8 cellular contexts compared by ENCODE assay signal in the genomic region with DNA sequence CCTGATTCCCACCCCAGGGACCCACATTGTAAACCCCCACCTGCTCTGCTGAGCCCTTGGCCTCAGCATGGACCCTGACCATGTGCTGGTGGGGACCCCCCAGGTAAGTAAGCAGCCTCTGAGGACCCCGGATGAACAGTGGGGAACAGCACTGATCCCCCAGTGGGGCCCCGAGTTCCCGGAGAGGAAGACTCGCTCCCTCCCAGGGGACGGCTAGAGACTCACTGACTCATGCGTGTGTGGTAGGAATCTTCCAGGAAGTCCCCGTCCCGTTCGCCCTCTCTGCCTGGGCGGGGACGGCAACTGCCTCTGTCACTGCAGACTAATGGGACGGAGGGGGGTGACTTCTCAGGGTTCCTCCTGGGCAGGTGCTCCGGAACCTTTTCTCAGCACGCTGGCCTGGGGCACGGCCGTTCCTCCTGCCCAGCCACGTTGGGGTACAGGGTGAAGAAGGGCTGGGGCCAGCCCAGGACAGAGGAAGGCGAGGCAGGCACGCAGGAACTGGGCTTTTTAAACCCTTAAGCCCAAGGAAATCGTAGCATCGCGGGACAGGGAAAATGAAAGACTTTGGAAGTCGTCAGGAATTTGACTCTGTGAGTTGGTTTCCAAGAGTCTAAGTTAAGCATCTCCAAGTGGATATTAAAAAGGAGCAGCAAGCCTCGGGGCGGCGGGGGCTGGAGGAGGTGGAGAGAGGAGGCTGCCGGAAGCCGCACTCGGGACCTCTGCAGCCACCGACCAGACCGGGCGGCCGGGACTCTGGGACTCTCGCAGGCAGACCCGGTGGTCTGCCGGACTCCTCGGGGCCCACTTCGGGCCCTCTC.
DNase-seq lines count a peak whose midpoint lies in the region; TF ChIP-seq lines count a peak whose summit lies in the region.

No MANE protein-coding gene starts in this region.

- in situ Hi-C loops in astrocyte of the cerebellum (cut with HindIII; ENCODE audit: low sequenced_read_pairs), result loop anchor here (10.0 kb wide), 1 partner anchor 125 kb away; no protein-coding TSS in a partner anchor

- peaks cover 44% of the 10 kb centered on the region for H3F3A ChIP-seq in SK-N-SH (replicated peaks; ENCODE audit: insufficient read depth)

- H3K4me3 ChIP-seq in CD8-positive, alpha-beta memory T cell (ENCODE audit: low read length), result peak overlapping the region; percentile 49
- H3K4me3 ChIP-seq in HEK293 (ENCODE audit: low read depth, low read length) (peak overlapping the region; percentile 18), SK-N-SH (ENCODE audit: low read depth in 2 of 2, low read length in 1 of 2) (peak overlapping the region; percentile 12 to 53; a peak in 3 of 4 replicates), astrocyte of the cerebellum (ENCODE audit: low read depth, low read length) (peak overlapping the region; percentile 16)

- H3K9ac ChIP-seq in SK-N-SH, result peak overlapping the region; percentile 62

- H3K27me3 Mint-ChIP-seq in CD8-positive, alpha-beta memory T cell, result peaks cover 0 to 5% of the 10 kb centered on the region in 2 donors

- peak in 1 of 2 experiments; percentile 58; a peak in 1 of 4 replicates for TF ChIP-seq EP300 in SK-N-SH (IDR thresholded peaks at IDR 0.05; ENCODE audit: borderline replicate concordance in 1 of 2, low read depth in 1 of 2, low read length in 1 of 2)

- H3K9me3 ChIP-seq in CD8-positive, alpha-beta memory T cell (ENCODE audit: low read length), result no peaks in the 10 kb centered on the region
- H3K9me3 ChIP-seq in HEK293 (ENCODE audit: control insufficient read depth, insufficient read depth, low read depth, low read length) (no peaks in the 10 kb centered on the region), SK-N-SH (no peaks in the 10 kb centered on the region)

- peak overlapping the region; percentile 76 for H3K4me2 ChIP-seq in SK-N-SH

- TF ChIP-seq CTCF in HEK293 (tag by site-specific recombination; IDR thresholded peaks at IDR 0.05) (no peak), SK-N-SH (IDR thresholded peaks at IDR 0.05) (no peak), astrocyte of the cerebellum (IDR thresholded peaks at IDR 0.05; ENCODE audit: low read depth, low read length, missing control alignments) (no peak)

- H3K36me3 Mint-ChIP-seq in CD8-positive, alpha-beta memory T cell, result no peaks in the 10 kb centered on the region

- POLR2A ChIA-PET in CD8-positive, alpha-beta memory T cell (lab: Charles Lee), result no interaction called here
- POLR2A ChIA-PET in HEK293 (lab: Yijun Ruan, JAX), result interaction anchor here (0.6 kb wide), 1 partner anchor 43 kb away, joined by 8 read pairs; no protein-coding TSS in a partner anchor
- POLR2A ChIA-PET in SK-N-SH (lab: Yijun Ruan, JAX), result no interaction called here

- no peak for TF ChIP-seq RAD21 in SK-N-SH (IDR thresholded peaks at IDR 0.05; ENCODE audit: low read length)

- peaks cover 43% of the 10 kb centered on the region for H3K79me2 ChIP-seq in SK-N-SH (ENCODE audit: insufficient read depth)

- no peaks in the 10 kb centered on the region for H3K9me3 Mint-ChIP-seq in CD8-positive, alpha-beta memory T cell

- CTCF ChIA-PET in CD8-positive, alpha-beta memory T cell (lab: Charles Lee), result no interaction called here
- CTCF ChIA-PET in HEK293 (lab: Yijun Ruan, JAX), result no interaction called here
- CTCF ChIA-PET in SK-N-SH (lab: Yijun Ruan, JAX), result interaction anchor here (4.5 kb wide), 1 partner anchor 13 kb away, joined by 24 read pairs; no protein-coding TSS in a partner anchor

- H3K4me1 Mint-ChIP-seq in CD8-positive, alpha-beta memory T cell, result peaks cover 22 to 32% (median 23%) of the 10 kb centered on the region in 3 donors

- no peaks in the 10 kb centered on the region for H4K20me1 ChIP-seq in SK-N-SH (ENCODE audit: insufficient read depth)

- 51% methylated on average over 32 of the region's 38 CpGs for WGBS in SK-N-SH (ENCODE audit: low lambda C conversion rate)

- no peaks in the 10 kb centered on the region for H3K27me3 ChIP-seq in CD8-positive, alpha-beta memory T cell (ENCODE audit: insufficient read depth, low read length, poor library complexity, severe bottlenecking)
- H3K27me3 ChIP-seq in SK-N-SH (ENCODE audit: insufficient read depth), result no peaks in the 10 kb centered on the region

- H3K9me2 ChIP-seq in SK-N-SH, result no peaks in the 10 kb centered on the region

- H3K36me3 ChIP-seq in CD8-positive, alpha-beta memory T cell (ENCODE audit: insufficient read depth, low read length), result no peaks in the 10 kb centered on the region
- H3K36me3 ChIP-seq in HEK293 (ENCODE audit: control insufficient read depth in 2 of 2, insufficient read depth in 1 of 2, low read length in 2 of 2) (no peaks in the 10 kb centered on the region), SK-N-SH (replicated peaks in 1 of 2; ENCODE audit: control insufficient read depth in 1 of 2, insufficient read depth in 2 of 2, low read length in 1 of 2) (no peaks in the 10 kb centered on the region)

- peaks cover 24% of the 10 kb centered on the region for H3K4me1 ChIP-seq in CD8-positive, alpha-beta memory T cell (ENCODE audit: insufficient read depth, low read length)
- H3K4me1 ChIP-seq in HEK293 (ENCODE audit: control insufficient read depth, insufficient read depth, low read length) (peaks cover 8% of the 10 kb centered on the region; the same call in 1 of the 2 replicates), SK-N-SH (ENCODE audit: control insufficient read depth in 1 of 2, insufficient read depth in 2 of 2, low read depth in 1 of 2, low read length in 1 of 2) (peaks cover 72 to 74% of the 10 kb centered on the region in 2 experiments)

- peak overlapping the region in 5 of 8 donors; percentile 21 to 79 (median 78) for H3K27ac Mint-ChIP-seq in CD8-positive, alpha-beta memory T cell

- DNase-seq in CD8-positive, alpha-beta memory T cell, result peak in 4 of 5 donors; percentile 22 to 72 (median 36)
- peak; percentile 43 for DNase-seq in SK-N-SH
- no peak for DNase-seq in astrocyte of the cerebellum (ENCODE audit: low read depth)
- peak; percentile 96 for DNase-seq in islet precursor cell
- peak; percentile 41 to 46 for DNase-seq in stimulated activated CD4-positive, alpha-beta T cell treated with anti-CD3 and anti-CD28 coated beads, Interleukin-1b, Interleukin-23, amount 100 ng/mL, for 1 hour (ENCODE audit: low read depth in 2 of 2)
- DNase-seq in NCI-H82 treated with DMSO at 0.1 percent for 48 hours (lab: John Stamatoyannopoulos, UW; ENCODE audit: unreplicated experiment), result no peak
- DNase-seq in NCI-H1092 (lab: John Stamatoyannopoulos, UW), result no peak

- peak overlapping the region in 6 of 7 donors; percentile 58 to 83 (median 79) for H3K4me3 Mint-ChIP-seq in CD8-positive, alpha-beta memory T cell

- H2AFZ ChIP-seq in SK-N-SH (ENCODE audit: low read depth), result peak overlapping the region; percentile 54; the same call in 1 of the 2 replicates

- peak overlapping the region; percentile 60 for H3K27ac ChIP-seq in CD8-positive, alpha-beta memory T cell (ENCODE audit: low read depth, low read length)
- H3K27ac ChIP-seq in HEK293 (ENCODE audit: extremely low read depth, low read depth, low read length), result peak overlapping the region; percentile 26; the same call in 1 of the 2 replicates
- H3K27ac ChIP-seq in SK-N-SH (ENCODE audit: low read depth in 2 of 2, low read length in 1 of 2), result peak overlapping the region; percentile 48 to 81

TF ChIP-seq in HEK293, 187 proteins besides CTCF, POLR2A, EP300 and RAD21 (continues in another document):
- TF ChIP-seq SP7 (tag by site-specific recombination; IDR thresholded peaks at IDR 0.05) (peak; percentile 58; the same call in 1 of the 2 replicates), ZNF558 (tag by site-specific recombination; IDR thresholded peaks at IDR 0.05) (no peak), ZBTB48 (tag by site-specific recombination; IDR thresholded peaks at IDR 0.05) (peak; percentile 64; the same call in 1 of the 2 replicates), ZIC2 (tag by site-specific recombination; IDR thresholded peaks at IDR 0.05) (peak; percentile 86), IKZF3 (tag by site-specific recombination; IDR thresholded peaks at IDR 0.05) (peak; percentile 44)
- TF ChIP-seq, protein P1, sequence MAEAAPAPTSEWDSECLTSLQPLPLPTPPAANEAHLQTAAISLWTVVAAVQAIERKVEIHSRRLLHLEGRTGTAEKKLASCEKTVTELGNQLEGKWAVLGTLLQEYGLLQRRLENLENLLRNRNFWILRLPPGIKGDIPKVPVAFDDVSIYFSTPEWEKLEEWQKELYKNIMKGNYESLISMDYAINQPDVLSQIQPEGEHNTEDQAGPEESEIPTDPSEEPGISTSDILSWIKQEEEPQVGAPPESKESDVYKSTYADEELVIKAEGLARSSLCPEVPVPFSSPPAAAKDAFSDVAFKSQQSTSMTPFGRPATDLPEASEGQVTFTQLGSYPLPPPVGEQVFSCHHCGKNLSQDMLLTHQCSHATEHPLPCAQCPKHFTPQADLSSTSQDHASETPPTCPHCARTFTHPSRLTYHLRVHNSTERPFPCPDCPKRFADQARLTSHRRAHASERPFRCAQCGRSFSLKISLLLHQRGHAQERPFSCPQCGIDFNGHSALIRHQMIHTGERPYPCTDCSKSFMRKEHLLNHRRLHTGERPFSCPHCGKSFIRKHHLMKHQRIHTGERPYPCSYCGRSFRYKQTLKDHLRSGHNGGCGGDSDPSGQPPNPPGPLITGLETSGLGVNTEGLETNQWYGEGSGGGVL (tag by site-specific recombination; IDR thresholded peaks at IDR 0.05), result peak; percentile 68; the same call in 1 of the 2 replicates

TF ChIP-seq in SK-N-SH, 30 proteins besides CTCF, POLR2A, EP300 and RAD21 (continues in another document):
- TF ChIP-seq ELF1 (IDR thresholded peaks at IDR 0.05), result peak; percentile 76
- TF ChIP-seq, protein P2, sequence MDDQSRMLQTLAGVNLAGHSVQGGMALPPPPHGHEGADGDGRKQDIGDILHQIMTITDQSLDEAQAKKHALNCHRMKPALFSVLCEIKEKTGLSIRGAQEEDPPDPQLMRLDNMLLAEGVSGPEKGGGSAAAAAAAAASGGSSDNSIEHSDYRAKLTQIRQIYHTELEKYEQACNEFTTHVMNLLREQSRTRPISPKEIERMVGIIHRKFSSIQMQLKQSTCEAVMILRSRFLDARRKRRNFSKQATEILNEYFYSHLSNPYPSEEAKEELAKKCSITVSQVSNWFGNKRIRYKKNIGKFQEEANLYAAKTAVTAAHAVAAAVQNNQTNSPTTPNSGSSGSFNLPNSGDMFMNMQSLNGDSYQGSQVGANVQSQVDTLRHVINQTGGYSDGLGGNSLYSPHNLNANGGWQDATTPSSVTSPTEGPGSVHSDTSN (IDR thresholded peaks at IDR 0.05), result peak; percentile 36; the same call in 1 of the 2 replicates
- TF ChIP-seq TAF1 (IDR thresholded peaks at IDR 0.05; ENCODE audit: borderline replicate concordance, low read depth, low read length), result 0 out of 2 replicates have a peak, but pooled peaks have one; percentile 31
- TF ChIP-seq EZH2phosphoT487 (IDR thresholded peaks at IDR 0.05; ENCODE audit: borderline replicate concordance, low read depth), result no peak
- no peak for TF ChIP-seq GABPA (IDR thresholded peaks at IDR 0.05; ENCODE audit: low read depth)

Comparison
In these comparisons a context has a peak if more than half of its experiments do, and no peak if none do; other contexts are left out.
1. DNase-seq: peak in CD8-positive, alpha-beta memory T cell (4 of 5), SK-N-SH (single experiment), islet precursor cell (single experiment) and stimulated activated CD4-positive, alpha-beta T cell treated with anti-CD3 and anti-CD28 coated beads, Interleukin-1b, Interleukin-23, amount 100 ng/mL, for 1 hour (2 of 2); none in astrocyte of the cerebellum (single experiment), NCI-H82 treated with DMSO at 0.1 percent for 48 hours (single experiment) and NCI-H1092 (single experiment).
2. Peak in every context shown above with its lines, with median percentiles within 50 percentile points of each other: H3K27ac ChIP-seq and H3K4me3 ChIP-seq.